In genomic region chr6:13873288-13874190, GRCh38 we compare ENCODE assay signal across 9 cellular contexts. TPM values are rescaled to one million over a fixed set of nuclear protein-coding genes. Genes with fewer than 3 reads are reported as not detected.
A peak's percentile ranks its signal among the peaks of the same experiment; 100 is the strongest.
DNase-seq lines count a peak whose midpoint lies in the region; ATAC-seq and TF ChIP-seq lines count a peak whose summit lies in the region.
"Had no signal": no experiment of that assay in that cellular context is flagged by ENCODE, and none has a peak within 500 bp of the region (broad histone marks: within the 10 kb centered on the region; RNA-seq: fewer than 3 reads in every experiment).

No MANE protein-coding gene starts in this region.

- POLR2A ChIA-PET in activated CD8-positive, alpha-beta T cell treated with anti-CD3 and anti-CD28 coated beads for 36 hours (lab: Charles Lee), result interaction anchor here (0.5 to 0.7 kb wide), 2 partner anchors 78 to 605 kb away, joined by 3 read pairs; no protein-coding TSS in a partner anchor

- no peak overlapping the region for H3K27ac Mint-ChIP-seq in activated CD8-positive, alpha-beta T cell treated with anti-CD3 and anti-CD28 coated beads for 36 hours
- H3K27ac Mint-ChIP-seq in effector memory CD8-positive, alpha-beta T cell, result peak overlapping the region in 1 of 2 donors; percentile 77

- no peaks in the 10 kb centered on the region for H3K9me3 ChIP-seq in mononuclear cell (ENCODE audit: low read depth, low read length)

- CTCF ChIA-PET in activated CD8-positive, alpha-beta T cell treated with anti-CD3 and anti-CD28 coated beads for 36 hours (lab: Charles Lee), result interaction anchor here (0.7 to 2.7 kb wide), 22 partner anchors 11 to 279 kb away, joined by 3 to 25 read pairs (median 4); no protein-coding TSS in a partner anchor

- intact Hi-C loops in activated CD8-positive, alpha-beta T cell treated with anti-CD3 and anti-CD28 coated beads for 36 hours (cut with micrococcal nuclease), result no loop called here

- ATAC-seq in HG02798 (IDR thresholded peaks at IDR 0.05; ENCODE audit: poor library complexity, unreplicated experiment) (peak; percentile 69), GM19328 (IDR thresholded peaks at IDR 0.05; ENCODE audit: unreplicated experiment) (no peak)
- peak; percentile 95 for ATAC-seq in activated CD8-positive, alpha-beta T cell treated with anti-CD3 and anti-CD28 coated beads for 36 hours
- ATAC-seq in effector memory CD8-positive, alpha-beta T cell (replicated peaks), result peak; percentile 88

- no peaks in the 10 kb centered on the region for H3K36me3 Mint-ChIP-seq in activated CD8-positive, alpha-beta T cell treated with anti-CD3 and anti-CD28 coated beads for 36 hours (ENCODE audit: low read depth)
- no peaks in the 10 kb centered on the region for H3K36me3 Mint-ChIP-seq in effector memory CD8-positive, alpha-beta T cell (ENCODE audit: insufficient read depth)

- DNase-seq in Caki2 (ENCODE audit: low read depth), result peak; percentile 89
- peak; percentile 87 for DNase-seq in NCI-H510A (lab: John Stamatoyannopoulos, UW)
- DNase-seq in activated CD8-positive, alpha-beta T cell treated with anti-CD3 and anti-CD28 coated beads for 36 hours, result peak; percentile 86
- DNase-seq in effector memory CD8-positive, alpha-beta T cell, result peak; percentile 58 to 61 (median 60)
- peak; percentile 51 to 57 for DNase-seq in stimulated activated CD8-positive, alpha-beta memory T cell treated with anti-CD3 and anti-CD28 coated beads, Interleukin-4, amount 100 ng/mL, for 4 hours (ENCODE audit: low read depth in 2 of 2, low spot score in 1 of 2)

- H3K4me3 Mint-ChIP-seq in activated CD8-positive, alpha-beta T cell treated with anti-CD3 and anti-CD28 coated beads for 36 hours, result peak overlapping the region; percentile 60
- H3K4me3 Mint-ChIP-seq in effector memory CD8-positive, alpha-beta T cell, result peak overlapping the region; percentile 83 to 88

- H3K4me1 Mint-ChIP-seq in activated CD8-positive, alpha-beta T cell treated with anti-CD3 and anti-CD28 coated beads for 36 hours (ENCODE audit: low read depth), result peaks cover 12% of the 10 kb centered on the region
- H3K4me1 Mint-ChIP-seq in effector memory CD8-positive, alpha-beta T cell (ENCODE audit: low read depth in 2 of 2), result peaks cover 11 to 12% of the 10 kb centered on the region in 2 donors

- in situ Hi-C loops in Caki2 (cut with HindIII; ENCODE audit: low pct_unique_long_range_greater_than_20kb, low sequenced_read_pairs), result no loop called here

- peaks cover 2% of the 10 kb centered on the region for H3K9me3 Mint-ChIP-seq in activated CD8-positive, alpha-beta T cell treated with anti-CD3 and anti-CD28 coated beads for 36 hours
- H3K9me3 Mint-ChIP-seq in effector memory CD8-positive, alpha-beta T cell, result no peaks in the 10 kb centered on the region

- no peaks in the 10 kb centered on the region for H3K27me3 ChIP-seq in mononuclear cell (ENCODE audit: insufficient read depth, low read length)

- peak; percentile 86 for TF ChIP-seq CTCF in activated CD8-positive, alpha-beta T cell treated with anti-CD3 and anti-CD28 coated beads for 36 hours (IDR thresholded peaks at IDR 0.05)

- peaks cover 7% of the 10 kb centered on the region for H3K27me3 Mint-ChIP-seq in activated CD8-positive, alpha-beta T cell treated with anti-CD3 and anti-CD28 coated beads for 36 hours
- peaks cover 29 to 44% of the 10 kb centered on the region in 2 donors for H3K27me3 Mint-ChIP-seq in effector memory CD8-positive, alpha-beta T cell

- H3K4me3 ChIP-seq in mononuclear cell (ENCODE audit: low read length), result peak overlapping the region; percentile 27
- H3K4me3 ChIP-seq: SK-N-MC had no signal

- H3K4me1 ChIP-seq in mononuclear cell (ENCODE audit: insufficient read depth, low read length), result peaks cover 20% of the 10 kb centered on the region

RNA-seq across cellular contexts. Expression of gene RNF182, which starts 51.2 kb away (rescaled TPM):
- 0.10 TPM in 1 of 2 replicates, not detected in the other for total RNA-seq in Caki2 (2014; rRNA removed; shearing (Covaris generic); ENCODE audit: low replicate concordance)
- total RNA-seq in activated CD8-positive, alpha-beta T cell treated with anti-CD3 and anti-CD28 coated beads for 36 hours, result not detected
- total RNA-seq in mononuclear cell, result not detected

RNA-seq across cellular contexts. Expression of gene MCUR1, which starts 59.2 kb away (rescaled TPM):
- 21.6 and 26.5 TPM in 2 replicates for total RNA-seq in Caki2 (2014; rRNA removed; shearing (Covaris generic); ENCODE audit: low replicate concordance)
- total RNA-seq in activated CD8-positive, alpha-beta T cell treated with anti-CD3 and anti-CD28 coated beads for 36 hours, result 10 to 100 TPM; 34.8 to 38.0 TPM
- 5.5 TPM for total RNA-seq in mononuclear cell
